In genomic region chr2:178205853-178206516, GRCh38 we compare ENCODE assay signal across 13 cellular contexts. TPM values are rescaled to one million over a fixed set of nuclear protein-coding genes. Genes with fewer than 3 reads are reported as not detected.
DNase-seq lines count a peak whose midpoint lies in the region; TF ChIP-seq lines count a peak whose summit lies in the region.
"Had no signal": no experiment of that assay in that cellular context is flagged by ENCODE, and none has a peak within 500 bp of the region (broad histone marks: within the 10 kb centered on the region; RNA-seq: fewer than 3 reads in every experiment).

No MANE protein-coding gene starts in this region.

- H3K27me3 ChIP-seq in skeletal muscle satellite cell (ENCODE audit: control insufficient read depth, insufficient read depth, low read length): no peaks in the 10 kb centered on the region
- H3K27me3 ChIP-seq: colonic mucosa, left lung, right lobe of liver had no signal

- H3K4me2 ChIP-seq in skeletal muscle satellite cell (ENCODE audit: low read length): peak overlapping the region; percentile 50

- H3K4me1 ChIP-seq in skeletal muscle satellite cell (ENCODE audit: control insufficient read depth, insufficient read depth, low read length): peaks cover 11% of the 10 kb centered on the region
- H3K4me1 ChIP-seq: colonic mucosa, left lung, right lobe of liver had no signal

- TF ChIP-seq CTCF in fibroblast of mammary gland (conservative IDR thresholded peaks at IDR 0.05; ENCODE audit: control insufficient read depth, insufficient read depth, low read depth, low read length): no peak
- no peak for TF ChIP-seq CTCF in GM20000 (IDR thresholded peaks at IDR 0.05; ENCODE audit: extremely low read depth, missing control alignments)

- no peaks in the 10 kb centered on the region for H3K9me3 ChIP-seq in skeletal muscle satellite cell (replicated peaks; ENCODE audit: low read length)
- H3K9me3 ChIP-seq: colonic mucosa, HAP-1, left lung, right lobe of liver had no signal

- DNase-seq in GM04504 (ENCODE audit: low read depth) (peak; percentile 46), RPMI7951 (ENCODE audit: low read depth) (peak; percentile 77), fibroblast of mammary gland (ENCODE audit: low read depth) (peak; percentile 74), inferior parietal cortex (ENCODE audit: extremely low spot score) (no peak), GM20000 (ENCODE audit: low spot score) (no peak)
- DNase-seq in effector CD8-positive, alpha-beta T cell (lab: John Stamatoyannopoulos, UW): no peak
- DNase-seq: activated CD4-positive, CD25-positive, alpha-beta regulatory T cell treated with anti-CD3 and anti-CD28 coated beads, Interleukin-2, amount 50 U/mL, for 72 hours; colonic mucosa; left lung; right lobe of liver; T-helper 1 cell had no signal

- H3K4me3 ChIP-seq in fibroblast of mammary gland (ENCODE audit: control insufficient read depth, low read depth, low read length) (no peak overlapping the region), skeletal muscle satellite cell (ENCODE audit: low read length) (no peak overlapping the region)
- H3K4me3 ChIP-seq: colonic mucosa, HAP-1, left lung, right lobe of liver had no signal

- H3K36me3 ChIP-seq in skeletal muscle satellite cell (ENCODE audit: insufficient read depth, low read length): no peaks in the 10 kb centered on the region
- H3K36me3 ChIP-seq: colonic mucosa, HAP-1, left lung, right lobe of liver had no signal

- H3K9ac ChIP-seq in skeletal muscle satellite cell (ENCODE audit: low read depth, low read length): no peak overlapping the region

RNA-seq across cellular contexts. Expression of gene OSBPL6, which starts 11.7 kb away (rescaled TPM):
- 10.7 and 12.3 TPM in 2 replicates for total RNA-seq in RPMI7951 (2014; rRNA removed; shearing (Covaris generic))
- 3.5 and 5.9 TPM in 2 replicates for total RNA-seq in skeletal muscle satellite cell (2012; rRNA removed)

Comparison
In these comparisons a context has a peak if more than half of its experiments do, and no peak if none do; other contexts are left out.
1. DNase-seq: peak in GM04504 (single experiment), RPMI7951 (single experiment) and fibroblast of mammary gland (single experiment); none in inferior parietal cortex (single experiment), effector CD8-positive, alpha-beta T cell (single experiment) and GM20000 (single experiment).